Comparison of ENCODE assay signal across 1 cellular context in the genomic region with DNA sequence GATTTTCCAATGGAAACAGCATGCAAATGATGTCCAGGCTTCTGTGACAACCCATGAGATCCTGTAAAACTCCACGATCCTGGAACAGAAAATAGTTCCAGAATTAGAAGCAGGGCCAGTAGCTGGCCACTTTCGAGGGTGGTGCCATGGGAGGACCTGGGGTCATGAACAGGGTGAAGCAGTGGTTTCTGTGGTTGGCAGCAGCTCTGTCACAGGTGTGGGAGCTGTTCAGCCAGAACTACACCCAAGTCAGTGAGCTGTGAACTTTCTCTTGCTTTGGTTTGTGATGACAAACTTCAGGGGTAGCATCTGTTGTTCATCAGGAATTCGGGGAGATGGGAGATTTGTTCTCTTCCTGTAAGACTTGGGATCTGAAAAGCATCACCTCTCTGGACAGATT.
TF ChIP-seq lines count a peak whose summit lies in the region.

No MANE protein-coding gene starts in this region.

TF ChIP-seq in HepG2, 621 proteins besides CTCF, POLR2A, EP300 and RAD21 (continued from another document):
- TF ChIP-seq, protein P1, sequence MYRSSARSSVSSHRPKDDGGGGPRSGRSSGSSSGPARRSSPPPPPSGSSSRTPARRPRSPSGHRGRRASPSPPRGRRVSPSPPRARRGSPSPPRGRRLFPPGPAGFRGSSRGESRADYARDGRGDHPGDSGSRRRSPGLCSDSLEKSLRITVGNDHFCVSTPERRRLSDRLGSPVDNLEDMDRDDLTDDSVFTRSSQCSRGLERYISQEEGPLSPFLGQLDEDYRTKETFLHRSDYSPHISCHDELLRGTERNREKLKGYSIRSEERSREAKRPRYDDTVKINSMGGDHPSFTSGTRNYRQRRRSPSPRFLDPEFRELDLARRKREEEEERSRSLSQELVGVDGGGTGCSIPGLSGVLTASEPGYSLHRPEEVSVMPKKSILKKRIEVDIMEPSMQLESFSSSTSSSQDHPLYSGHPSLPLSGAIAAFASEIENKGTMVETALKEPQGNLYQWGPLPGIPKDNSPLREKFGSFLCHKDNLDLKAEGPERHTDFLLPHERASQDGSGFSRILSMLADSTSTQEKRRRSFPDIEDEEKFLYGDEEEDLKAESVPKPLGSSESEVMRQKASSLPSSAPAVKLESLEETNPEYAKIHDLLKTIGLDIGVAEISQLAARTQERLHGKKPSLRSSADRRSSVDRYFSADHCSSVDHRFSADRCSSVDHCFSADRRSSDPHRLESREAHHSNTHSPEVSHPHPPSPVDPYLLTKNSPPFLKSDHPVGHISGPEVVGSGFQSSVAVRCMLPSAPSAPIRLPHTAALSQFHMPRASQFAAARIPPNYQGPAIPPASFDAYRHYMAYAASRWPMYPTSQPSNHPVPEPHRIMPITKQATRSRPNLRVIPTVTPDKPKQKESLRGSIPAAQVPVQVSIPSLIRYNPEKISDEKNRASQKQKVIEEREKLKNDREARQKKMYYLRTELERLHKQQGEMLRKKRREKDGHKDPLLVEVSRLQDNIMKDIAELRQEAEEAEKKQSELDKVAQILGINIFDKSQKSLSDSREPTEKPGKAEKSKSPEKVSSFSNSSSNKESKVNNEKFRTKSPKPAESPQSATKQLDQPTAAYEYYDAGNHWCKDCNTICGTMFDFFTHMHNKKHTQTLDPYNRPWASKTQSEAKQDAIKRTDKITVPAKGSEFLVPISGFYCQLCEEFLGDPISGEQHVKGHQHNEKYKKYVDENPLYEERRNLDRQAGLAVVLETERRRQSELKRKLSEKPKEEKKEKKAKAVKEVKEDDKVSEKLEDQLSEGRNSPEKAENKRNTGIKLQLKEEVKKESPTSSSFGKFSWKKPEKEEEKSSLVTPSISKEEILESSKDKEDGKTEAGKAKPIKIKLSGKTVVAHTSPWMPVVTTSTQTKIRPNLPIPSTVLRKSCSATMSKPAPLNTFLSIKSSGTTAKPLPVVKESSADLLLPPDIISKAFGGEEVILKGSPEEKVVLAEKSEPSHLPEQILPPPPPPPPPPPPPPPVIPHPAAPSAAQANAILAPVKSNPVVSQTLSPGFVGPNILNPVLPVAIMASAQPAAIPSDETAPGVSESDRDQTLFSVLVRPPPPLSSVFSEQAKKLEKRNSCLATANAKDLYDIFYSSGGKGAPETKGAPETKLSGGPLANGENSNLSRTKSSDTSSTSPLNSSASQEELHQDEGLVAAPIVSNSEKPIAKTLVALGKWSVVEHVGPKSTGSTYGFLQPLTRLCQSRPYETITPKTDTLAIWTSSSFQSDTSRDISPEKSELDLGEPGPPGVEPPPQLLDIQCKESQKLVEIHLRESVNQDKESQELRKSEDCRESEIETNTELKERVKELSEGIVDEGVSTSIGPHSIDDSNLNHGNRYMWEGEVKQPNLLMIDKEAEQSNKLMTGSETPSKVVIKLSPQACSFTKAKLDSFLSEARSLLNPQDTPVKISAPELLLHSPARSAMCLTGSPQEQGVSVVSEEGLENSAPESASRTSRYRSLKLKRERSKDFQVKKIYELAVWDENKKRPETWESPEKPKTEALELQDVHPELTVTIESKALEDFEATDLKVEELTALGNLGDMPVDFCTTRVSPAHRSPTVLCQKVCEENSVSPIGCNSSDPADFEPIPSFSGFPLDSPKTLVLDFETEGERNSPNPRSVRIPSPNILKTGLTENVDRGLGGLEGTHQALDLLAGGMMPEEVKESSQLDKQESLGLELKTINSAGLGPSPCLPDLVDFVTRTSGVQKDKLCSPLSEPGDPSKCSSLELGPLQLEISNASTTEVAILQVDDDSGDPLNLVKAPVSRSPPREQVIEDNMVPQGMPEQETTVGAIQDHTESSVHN (CRISPR knock-in tag; IDR thresholded peaks at IDR 0.05) = no peak
- TF ChIP-seq, protein P2, sequence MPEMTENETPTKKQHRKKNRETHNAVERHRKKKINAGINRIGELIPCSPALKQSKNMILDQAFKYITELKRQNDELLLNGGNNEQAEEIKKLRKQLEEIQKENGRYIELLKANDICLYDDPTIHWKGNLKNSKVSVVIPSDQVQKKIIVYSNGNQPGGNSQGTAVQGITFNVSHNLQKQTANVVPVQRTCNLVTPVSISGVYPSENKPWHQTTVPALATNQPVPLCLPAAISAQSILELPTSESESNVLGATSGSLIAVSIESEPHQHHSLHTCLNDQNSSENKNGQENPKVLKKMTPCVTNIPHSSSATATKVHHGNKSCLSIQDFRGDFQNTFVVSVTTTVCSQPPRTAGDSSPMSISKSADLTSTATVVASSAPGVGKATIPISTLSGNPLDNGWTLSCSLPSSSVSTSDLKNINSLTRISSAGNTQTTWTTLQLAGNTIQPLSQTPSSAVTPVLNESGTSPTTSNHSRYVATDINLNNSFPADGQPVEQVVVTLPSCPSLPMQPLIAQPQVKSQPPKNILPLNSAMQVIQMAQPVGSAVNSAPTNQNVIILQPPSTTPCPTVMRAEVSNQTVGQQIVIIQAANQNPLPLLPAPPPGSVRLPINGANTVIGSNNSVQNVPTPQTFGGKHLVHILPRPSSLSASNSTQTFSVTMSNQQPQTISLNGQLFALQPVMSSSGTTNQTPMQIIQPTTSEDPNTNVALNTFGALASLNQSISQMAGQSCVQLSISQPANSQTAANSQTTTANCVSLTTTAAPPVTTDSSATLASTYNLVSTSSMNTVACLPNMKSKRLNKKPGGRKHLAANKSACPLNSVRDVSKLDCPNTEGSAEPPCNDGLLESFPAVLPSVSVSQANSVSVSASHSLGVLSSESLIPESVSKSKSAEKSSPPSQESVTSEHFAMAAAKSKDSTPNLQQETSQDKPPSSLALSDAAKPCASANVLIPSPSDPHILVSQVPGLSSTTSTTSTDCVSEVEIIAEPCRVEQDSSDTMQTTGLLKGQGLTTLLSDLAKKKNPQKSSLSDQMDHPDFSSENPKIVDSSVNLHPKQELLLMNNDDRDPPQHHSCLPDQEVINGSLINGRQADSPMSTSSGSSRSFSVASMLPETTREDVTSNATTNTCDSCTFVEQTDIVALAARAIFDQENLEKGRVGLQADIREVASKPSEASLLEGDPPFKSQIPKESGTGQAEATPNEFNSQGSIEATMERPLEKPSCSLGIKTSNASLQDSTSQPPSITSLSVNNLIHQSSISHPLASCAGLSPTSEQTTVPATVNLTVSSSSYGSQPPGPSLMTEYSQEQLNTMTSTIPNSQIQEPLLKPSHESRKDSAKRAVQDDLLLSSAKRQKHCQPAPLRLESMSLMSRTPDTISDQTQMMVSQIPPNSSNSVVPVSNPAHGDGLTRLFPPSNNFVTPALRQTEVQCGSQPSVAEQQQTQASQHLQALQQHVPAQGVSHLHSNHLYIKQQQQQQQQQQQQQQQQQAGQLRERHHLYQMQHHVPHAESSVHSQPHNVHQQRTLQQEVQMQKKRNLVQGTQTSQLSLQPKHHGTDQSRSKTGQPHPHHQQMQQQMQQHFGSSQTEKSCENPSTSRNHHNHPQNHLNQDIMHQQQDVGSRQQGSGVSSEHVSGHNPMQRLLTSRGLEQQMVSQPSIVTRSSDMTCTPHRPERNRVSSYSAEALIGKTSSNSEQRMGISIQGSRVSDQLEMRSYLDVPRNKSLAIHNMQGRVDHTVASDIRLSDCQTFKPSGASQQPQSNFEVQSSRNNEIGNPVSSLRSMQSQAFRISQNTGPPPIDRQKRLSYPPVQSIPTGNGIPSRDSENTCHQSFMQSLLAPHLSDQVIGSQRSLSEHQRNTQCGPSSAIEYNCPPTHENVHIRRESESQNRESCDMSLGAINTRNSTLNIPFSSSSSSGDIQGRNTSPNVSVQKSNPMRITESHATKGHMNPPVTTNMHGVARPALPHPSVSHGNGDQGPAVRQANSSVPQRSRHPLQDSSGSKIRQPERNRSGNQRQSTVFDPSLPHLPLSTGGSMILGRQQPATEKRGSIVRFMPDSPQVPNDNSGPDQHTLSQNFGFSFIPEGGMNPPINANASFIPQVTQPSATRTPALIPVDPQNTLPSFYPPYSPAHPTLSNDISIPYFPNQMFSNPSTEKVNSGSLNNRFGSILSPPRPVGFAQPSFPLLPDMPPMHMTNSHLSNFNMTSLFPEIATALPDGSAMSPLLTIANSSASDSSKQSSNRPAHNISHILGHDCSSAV (CRISPR knock-in tag; IDR thresholded peaks at IDR 0.05; ENCODE audit: borderline replicate concordance) = no peak
- TF ChIP-seq, protein P3, sequence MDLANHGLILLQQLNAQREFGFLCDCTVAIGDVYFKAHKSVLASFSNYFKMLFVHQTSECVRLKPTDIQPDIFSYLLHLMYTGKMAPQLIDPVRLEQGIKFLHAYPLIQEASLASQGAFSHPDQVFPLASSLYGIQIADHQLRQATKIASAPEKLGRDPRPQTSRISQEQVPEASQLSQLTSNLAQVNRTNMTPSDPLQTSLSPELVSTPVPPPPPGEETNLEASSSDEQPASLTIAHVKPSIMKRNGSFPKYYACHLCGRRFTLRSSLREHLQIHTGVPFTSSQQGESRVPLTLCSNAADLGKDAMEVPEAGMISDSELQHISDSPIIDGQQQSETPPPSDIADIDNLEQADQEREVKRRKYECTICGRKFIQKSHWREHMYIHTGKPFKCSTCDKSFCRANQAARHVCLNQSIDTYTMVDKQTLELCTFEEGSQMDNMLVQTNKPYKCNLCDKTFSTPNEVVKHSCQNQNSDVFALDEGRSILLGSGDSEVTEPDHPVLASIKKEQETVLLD (CRISPR knock-in tag; IDR thresholded peaks at IDR 0.05; ENCODE audit: low read depth) = no peak
- TF ChIP-seq MAF1 (CRISPR knock-in tag; IDR thresholded peaks at IDR 0.05; ENCODE audit: borderline replicate concordance) (no peak), ZFP36L1 (CRISPR knock-in tag; IDR thresholded peaks at IDR 0.05) (no peak), CBX2 (IDR thresholded peaks at IDR 0.05; ENCODE audit: low read depth, low read length) (no peak), CBX2 (CRISPR knock-in tag; IDR thresholded peaks at IDR 0.05; ENCODE audit: low read depth) (no peak), SRSF4 (IDR thresholded peaks at IDR 0.05; ENCODE audit: low read depth, low read length, poor library complexity, severe bottlenecking) (no peak), FOXK1 (CRISPR knock-in tag; IDR thresholded peaks at IDR 0.05; ENCODE audit: borderline replicate concordance, low read depth) (no peak), ZFAT (CRISPR knock-in tag; conservative IDR thresholded peaks at IDR 0.05) (no peak)
